In the genomic region with DNA sequence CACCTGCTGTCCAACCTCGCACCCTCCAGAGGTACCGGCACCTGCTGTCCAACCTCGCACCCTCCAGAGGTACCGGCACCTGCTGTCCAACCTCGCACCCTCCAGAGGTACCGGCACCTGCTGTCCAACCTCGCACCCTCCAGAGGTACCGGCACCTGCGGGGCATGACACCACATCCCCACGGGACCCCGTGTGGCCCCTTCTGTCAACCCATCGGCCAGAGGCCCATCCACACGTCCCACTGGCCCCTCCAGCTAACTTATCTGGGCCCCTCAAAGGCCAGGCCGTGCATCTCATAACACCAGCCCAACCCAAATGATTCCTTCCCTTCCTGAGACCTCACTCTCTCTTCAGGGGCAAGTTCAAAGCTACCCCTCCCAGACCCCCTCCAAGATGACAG, we compare ENCODE assay signal across 9 cellular contexts. TPM values are rescaled to one million over a fixed set of nuclear protein-coding genes. Genes with fewer than 3 reads are reported as not detected.
"Had no signal": no experiment of that assay in that cellular context is flagged by ENCODE, and none has a peak within 500 bp of the region (broad histone marks: within the 10 kb centered on the region; RNA-seq: fewer than 3 reads in every experiment).

No MANE protein-coding gene starts in this region.

RNA-seq across cellular contexts. Expression of a gene that starts 53.0 kb away (rescaled TPM):
- total RNA-seq: dermis blood vessel endothelial cell; endodermal cell; epithelial cell of proximal tubule; frontal cortex; lower leg skin; posterior vena cava; skeletal muscle tissue; suprapubic skin; T-helper 2 cell treated with Interferon-gamma antibody and Interleukin-4, amounts not matched to agents 100 ng/mL and 5 ng/mL, for 36 hours had no signal
